Comparison of ENCODE assay signal across 1 cellular context in the genomic region with DNA sequence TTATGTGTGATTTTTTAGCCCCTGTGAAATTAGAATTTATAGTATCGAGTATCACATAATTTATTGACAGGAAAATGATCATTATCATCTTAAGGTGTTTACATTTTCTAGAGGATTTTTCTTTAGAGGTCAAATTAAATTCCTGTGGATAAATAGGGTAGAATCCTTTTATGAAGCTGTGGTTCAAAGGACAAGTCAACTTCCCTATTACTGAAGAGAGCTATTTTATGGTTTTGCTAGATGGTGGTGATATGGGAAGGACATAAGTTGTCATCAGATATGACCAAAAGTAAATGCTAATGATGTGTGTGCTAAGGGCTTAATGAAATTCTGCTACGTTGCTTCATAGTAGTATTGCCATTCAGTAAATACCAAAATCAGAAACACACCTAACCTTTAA.
TF ChIP-seq lines count a peak whose summit lies in the region.

No MANE protein-coding gene starts in this region.

TF ChIP-seq in HEK293, 187 proteins besides CTCF, POLR2A, EP300 and RAD21 (continued from another document):
- TF ChIP-seq IKZF3 (tag by site-specific recombination; IDR thresholded peaks at IDR 0.05) (peak; percentile 51; the same call in 1 of the 2 replicates), OSR2 (tag by site-specific recombination; IDR thresholded peaks at IDR 0.05) (peak; percentile 69; the same call in 1 of the 2 replicates), ZNF366 (tag by site-specific recombination; conservative IDR thresholded peaks at IDR 0.05) (0 out of 2 replicates have a peak, but pooled peaks have one; percentile 11), ZNF324 (tag by site-specific recombination; IDR thresholded peaks at IDR 0.05) (no peak), RBAK (tag by site-specific recombination; IDR thresholded peaks at IDR 0.05) (no peak), ZNF169 (tag by site-specific recombination; IDR thresholded peaks at IDR 0.05) (no peak), ZNF155 (tag by site-specific recombination; IDR thresholded peaks at IDR 0.05) (no peak), ZNF24 (tag by site-specific recombination; IDR thresholded peaks at IDR 0.05) (no peak), TCF7L2 (IDR thresholded peaks at IDR 0.05; ENCODE audit: borderline replicate concordance, low read depth, low read length) (peak; percentile 87), ZNF843 (tag by site-specific recombination; IDR thresholded peaks at IDR 0.05) (peak; percentile 73; the same call in 1 of the 2 replicates), FEZF1 (tag by site-specific recombination; IDR thresholded peaks at IDR 0.05) (peak; percentile 51), HOXC10 (CRISPR knock-in tag; IDR thresholded peaks at IDR 0.05) (no peak), ZSCAN16 (tag by site-specific recombination; IDR thresholded peaks at IDR 0.05) (no peak)
- TF ChIP-seq, protein P1, sequence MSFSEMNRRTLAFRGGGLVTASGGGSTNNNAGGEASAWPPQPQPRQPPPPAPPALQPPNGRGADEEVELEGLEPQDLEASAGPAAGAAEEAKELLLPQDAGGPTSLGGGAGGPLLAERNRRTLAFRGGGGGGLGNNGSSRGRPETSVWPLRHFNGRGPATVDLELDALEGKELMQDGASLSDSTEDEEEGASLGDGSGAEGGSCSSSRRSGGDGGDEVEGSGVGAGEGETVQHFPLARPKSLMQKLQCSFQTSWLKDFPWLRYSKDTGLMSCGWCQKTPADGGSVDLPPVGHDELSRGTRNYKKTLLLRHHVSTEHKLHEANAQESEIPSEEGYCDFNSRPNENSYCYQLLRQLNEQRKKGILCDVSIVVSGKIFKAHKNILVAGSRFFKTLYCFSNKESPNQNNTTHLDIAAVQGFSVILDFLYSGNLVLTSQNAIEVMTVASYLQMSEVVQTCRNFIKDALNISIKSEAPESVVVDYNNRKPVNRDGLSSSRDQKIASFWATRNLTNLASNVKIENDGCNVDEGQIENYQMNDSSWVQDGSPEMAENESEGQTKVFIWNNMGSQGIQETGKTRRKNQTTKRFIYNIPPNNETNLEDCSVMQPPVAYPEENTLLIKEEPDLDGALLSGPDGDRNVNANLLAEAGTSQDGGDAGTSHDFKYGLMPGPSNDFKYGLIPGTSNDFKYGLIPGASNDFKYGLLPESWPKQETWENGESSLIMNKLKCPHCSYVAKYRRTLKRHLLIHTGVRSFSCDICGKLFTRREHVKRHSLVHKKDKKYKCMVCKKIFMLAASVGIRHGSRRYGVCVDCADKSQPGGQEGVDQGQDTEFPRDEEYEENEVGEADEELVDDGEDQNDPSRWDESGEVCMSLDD (tag by site-specific recombination; IDR thresholded peaks at IDR 0.05), result no peak
- TF ChIP-seq, protein P2, sequence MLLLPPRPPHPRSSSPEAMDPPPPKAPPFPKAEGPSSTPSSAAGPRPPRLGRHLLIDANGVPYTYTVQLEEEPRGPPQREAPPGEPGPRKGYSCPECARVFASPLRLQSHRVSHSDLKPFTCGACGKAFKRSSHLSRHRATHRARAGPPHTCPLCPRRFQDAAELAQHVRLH (tag by site-specific recombination; IDR thresholded peaks at IDR 0.05), result peak; percentile 72; the same call in 1 of the 2 replicates
TF ChIP-seq in HEK293: peak in this region for 12.
